Comparison of ENCODE assay signal across 8 cellular contexts in genomic region chr10:98170249-98171117, GRCh38. TPM values are rescaled to one million over a fixed set of nuclear protein-coding genes. Genes with fewer than 3 reads are reported as not detected.
DNase-seq lines count a peak whose midpoint lies in the region; ATAC-seq and TF ChIP-seq lines count a peak whose summit lies in the region.

No MANE protein-coding gene starts in this region.

- TF ChIP-seq CTCF in epithelial cell of esophagus (IDR thresholded peaks at IDR 0.05; ENCODE audit: insufficient read depth, low read depth, low read length, missing control alignments): peak; percentile 82

- DNase-seq in AG20443 (ENCODE audit: low spot score): peak; percentile 64
- peak; percentile 3 for DNase-seq in GDM1 (lab: John Stamatoyannopoulos, UW)
- peak in 39 of 76 experiments; percentile 1 to 58 (median 21) for DNase-seq in HUDEP-2 (lab: John Stamatoyannopoulos, UW; ENCODE audit: unreplicated experiment in 76 of 76)
- peak; percentile 25 for DNase-seq in SKM-1 (lab: John Stamatoyannopoulos, UW; ENCODE audit: unreplicated experiment)
- peak; percentile 69 for DNase-seq in epithelial cell of esophagus (ENCODE audit: low read depth)
- peak; percentile 41 for DNase-seq in myocyte (ENCODE audit: low read depth)
- DNase-seq in NCI-H226: no peak

- H3K4me3 ChIP-seq in epithelial cell of esophagus (ENCODE audit: low read length): no peak overlapping the region

- no peak for ATAC-seq in HG03095 (IDR thresholded peaks at IDR 0.05; ENCODE audit: unreplicated experiment)

RNA-seq across cellular contexts. Expression of gene R3HCC1L, which starts 36.0 kb away (rescaled TPM):
- 10.8 and 12.2 TPM in 2 replicates for total RNA-seq in myocyte
- polyA plus RNA-seq in myocyte (2012): 5.7 TPM
